In genomic region chr10:95675403-95676116, GRCh38 we compare ENCODE assay signal across 14 cellular contexts. TPM values are rescaled to one million over a fixed set of nuclear protein-coding genes. Genes with fewer than 3 reads are reported as not detected.
DNase-seq lines count a peak whose midpoint lies in the region; FAIRE-seq and TF ChIP-seq lines count a peak whose summit lies in the region.
"Had no signal": no experiment of that assay in that cellular context is flagged by ENCODE, and none has a peak within 500 bp of the region (broad histone marks: within the 10 kb centered on the region; RNA-seq: fewer than 3 reads in every experiment).

No MANE protein-coding gene starts in this region.

- intact Hi-C loops in Caco-2 (cut with micrococcal nuclease; ENCODE audit: unreplicated experiment) (loop anchor here (1.0 to 2.0 kb wide), 3 partner anchors 19 to 40 kb away; partner anchors contain the start of gene ALDH18A1), stomach (cut with DNase I; ENCODE audit: low total_unique reads) (no loop called here)

- H3K4me3 Mint-ChIP-seq in Caco-2 (ENCODE audit: unreplicated experiment), result peak overlapping the region; percentile 53
- H3K4me3 Mint-ChIP-seq: H9 had no signal

- no peak overlapping the region for H2BK5ac ChIP-seq in mesendoderm (ENCODE audit: low read length)

- TF ChIP-seq RAD21 in Ishikawa (IDR thresholded peaks at IDR 0.05; ENCODE audit: low read depth), result no peak

- TF ChIP-seq CTCF in Caco-2 (IDR thresholded peaks at IDR 0.05; ENCODE audit: insufficient read depth in 1 of 2, low read depth in 1 of 2, low read length in 1 of 2, severe bottlenecking in 1 of 2, unreplicated experiment in 1 of 2) (no peak), bronchial epithelial cell (IDR thresholded peaks at IDR 0.05; ENCODE audit: insufficient read depth, low read length, severe bottlenecking) (no peak), BE2C (IDR thresholded peaks at IDR 0.05; ENCODE audit: low read depth, low read length) (no peak), stomach (IDR thresholded peaks at IDR 0.05) (no peak)

- no peak overlapping the region for H3K56ac ChIP-seq in mesendoderm (ENCODE audit: low read length)

- no peak for TF ChIP-seq POLR2A in stomach (IDR thresholded peaks at IDR 0.05)

- no peak overlapping the region for H4K8ac ChIP-seq in mesendoderm (ENCODE audit: low read depth, low read length)

- no peaks in the 10 kb centered on the region for H3K9me3 Mint-ChIP-seq in Caco-2 (ENCODE audit: unreplicated experiment)
- H3K9me3 Mint-ChIP-seq: H9 had no signal

- peaks cover 5% of the 10 kb centered on the region for H3K4me1 Mint-ChIP-seq in Caco-2 (ENCODE audit: low read depth, unreplicated experiment)

- no peaks in the 10 kb centered on the region for H3K27me3 Mint-ChIP-seq in Caco-2 (ENCODE audit: insufficient read depth, unreplicated experiment)

- FAIRE-seq in bronchial epithelial cell (lab: Jason Lieb, UNC), result no peak
- FAIRE-seq: GM12891 had no signal

- POLR2A ChIA-PET in Caco-2 (lab: Charles Lee), result interaction anchor here (1.0 to 1.6 kb wide), 3 partner anchors 17 to 19 kb away, joined by 3 to 8 read pairs (median 4); partner anchors contain the start of gene TCTN3

- no peak overlapping the region for H3K4ac ChIP-seq in mesendoderm (ENCODE audit: low read depth, low read length)

- H2BK120ac ChIP-seq in mesendoderm (ENCODE audit: low read depth, low read length), result no peak overlapping the region

- H3K27ac Mint-ChIP-seq in Caco-2 (ENCODE audit: unreplicated experiment), result peak overlapping the region; percentile 90

- no peak overlapping the region for H2AK5ac ChIP-seq in mesendoderm (ENCODE audit: low read length)

- no peaks in the 10 kb centered on the region for H3K9me3 ChIP-seq in Caco-2
- no peaks in the 10 kb centered on the region for H3K9me3 ChIP-seq in SJCRH30 (replicated peaks)
- H3K9me3 ChIP-seq in BE2C, result no peaks in the 10 kb centered on the region
- H3K9me3 ChIP-seq in stomach, result no peaks in the 10 kb centered on the region

- H3K27me3 ChIP-seq in Caco-2 (replicated peaks; ENCODE audit: control insufficient read depth, insufficient read depth, low read length), result no peaks in the 10 kb centered on the region
- no peaks in the 10 kb centered on the region for H3K27me3 ChIP-seq in bronchial epithelial cell (ENCODE audit: control insufficient read depth, insufficient read depth, low read length)
- no peaks in the 10 kb centered on the region for H3K27me3 ChIP-seq in mesendoderm (ENCODE audit: insufficient read depth, low read length, poor library complexity)
- no peaks in the 10 kb centered on the region for H3K27me3 ChIP-seq in SJCRH30
- no peaks in the 10 kb centered on the region for H3K27me3 ChIP-seq in BE2C
- H3K27me3 ChIP-seq in stomach, result no peaks in the 10 kb centered on the region

- CTCF ChIA-PET in Caco-2 (lab: Charles Lee), result interaction anchor here (1.5 kb wide), 1 partner anchor 18 kb away, joined by 16 read pairs; the partner anchor contains the start of gene TCTN3

- H3K18ac ChIP-seq in mesendoderm (ENCODE audit: low read length), result no peak overlapping the region

- H3K23ac ChIP-seq in mesendoderm (ENCODE audit: low read length), result no peak overlapping the region

- H3K4me2 ChIP-seq in mesendoderm (ENCODE audit: low read length), result no peak overlapping the region

- no peak overlapping the region for H2BK15ac ChIP-seq in mesendoderm (replicated peaks; ENCODE audit: low read depth)

- H4K5ac ChIP-seq in mesendoderm (ENCODE audit: low read length), result no peak overlapping the region

- H3K4me1 ChIP-seq in Caco-2, result peaks cover 27% of the 10 kb centered on the region
- H3K4me1 ChIP-seq in mesendoderm (ENCODE audit: control insufficient read depth, low read depth, low read length), result no peaks in the 10 kb centered on the region
- no peaks in the 10 kb centered on the region for H3K4me1 ChIP-seq in SJCRH30
- no peaks in the 10 kb centered on the region for H3K4me1 ChIP-seq in BE2C
- H3K4me1 ChIP-seq in stomach, result no peaks in the 10 kb centered on the region

- TF ChIP-seq EP300 in Ishikawa (IDR thresholded peaks at IDR 0.05; ENCODE audit: borderline replicate concordance) (peak; percentile 78), stomach (IDR thresholded peaks at IDR 0.05) (no peak)

- H3K79me1 ChIP-seq in mesendoderm (ENCODE audit: low read length), result no peaks in the 10 kb centered on the region

- TSS peak; percentile 80 for BruUV-seq in Caco-2 (replicated peaks; lab: Mats Ljungman, UMichigan)

- H3K9ac ChIP-seq in mesendoderm (ENCODE audit: low read length), result no peak overlapping the region

- H3K36me3 Mint-ChIP-seq in Caco-2 (ENCODE audit: insufficient read depth, unreplicated experiment), result peaks cover 34% of the 10 kb centered on the region

- no CpG with 5 or more reads among the region's 1 CpG for WGBS in mesendoderm (ENCODE audit: extremely low coverage, insufficient coverage, low lambda C conversion rate)
- WGBS in stomach, 5 donors, result 30 to 62% (median 42%) methylated on average over 1 of the region's 1 CpG

- H3K79me2 ChIP-seq in mesendoderm (ENCODE audit: control insufficient read depth, insufficient read depth, low read length), result no peaks in the 10 kb centered on the region

- H3K36me3 ChIP-seq in Caco-2 (ENCODE audit: control insufficient read depth, insufficient read depth, low read length) (peaks cover 3% of the 10 kb centered on the region; the same call in 1 of the 2 replicates), bronchial epithelial cell (ENCODE audit: control insufficient read depth, insufficient read depth, low read length) (no peaks in the 10 kb centered on the region), mesendoderm (ENCODE audit: control insufficient read depth, insufficient read depth, low read length) (peaks cover 2% of the 10 kb centered on the region), SJCRH30 (0 out of 2 replicates have a peak, but pooled peaks cover 3% of the 10 kb centered on the region), BE2C (no peaks in the 10 kb centered on the region), stomach (peaks cover 6 to 75% (median 60%) of the 10 kb centered on the region in 4 donors)

- DNase-seq in Caco-2, result peak in 1 of 2 experiments; percentile 67
- DNase-seq in bronchial epithelial cell (ENCODE audit: low read depth), result peak; percentile 18
- peak; percentile 82 for DNase-seq in mesendoderm
- no peak for DNase-seq in occipital lobe (lab: John Stamatoyannopoulos, UW)
- no peak for DNase-seq in SJCRH30
- no peak for DNase-seq in BE2C
- no peak for DNase-seq in stomach
- DNase-seq: DMS79, H9, NCI-H1105 treated with DMSO at 0.1 percent for 48 hours, NCI-H2029, NCI-H510A treated with DMSO at 0.1 percent for 48 hours had no signal

- H3K27ac ChIP-seq in mesendoderm (ENCODE audit: low read depth, low read length), result peak overlapping the region; percentile 31
- H3K27ac ChIP-seq in SJCRH30, result no peak overlapping the region
- H3K27ac ChIP-seq in stomach, result peak overlapping the region in 1 of 5 donors; percentile 21

- H3K4me3 ChIP-seq in Caco-2 (ENCODE audit: low read depth, low read length) (no peak overlapping the region), bronchial epithelial cell (ENCODE audit: low read depth, low read length) (no peak overlapping the region), mesendoderm (ENCODE audit: low read length) (no peak overlapping the region), SJCRH30 (no peak overlapping the region), BE2C (ENCODE audit: low read depth, low read length) (no peak overlapping the region), stomach (no peak overlapping the region)

TF ChIP-seq in Ishikawa, 13 proteins besides CTCF, POLR2A, EP300 and RAD21 (continues in another document):
- TF ChIP-seq FOXM1 (IDR thresholded peaks at IDR 0.05; ENCODE audit: borderline replicate concordance, low read depth) (peak; percentile 64), ZBTB7A (IDR thresholded peaks at IDR 0.05; ENCODE audit: low read depth) (no peak), TCF12 (IDR thresholded peaks at IDR 0.05; ENCODE audit: low read depth) (peak; percentile 72; the same call in 1 of the 2 replicates), NFIC (IDR thresholded peaks at IDR 0.05) (peak; percentile 62), TEAD4 (IDR thresholded peaks at IDR 0.05) (peak; percentile 97), EGR1 (IDR thresholded peaks at IDR 0.05) (no peak)

RNA-seq across cellular contexts. Expression of gene TCTN3, which starts 18.2 kb away (rescaled TPM):
- 49.2 and 52.1 TPM in 2 replicates for total RNA-seq in Caco-2 (2022)
- total RNA-seq in bronchial epithelial cell, result 16.8 and 19.5 TPM in 2 replicates
- 22.9 TPM for polyA plus RNA-seq in mesendoderm (2013, experiment 1 of 2)
- polyA plus RNA-seq in mesendoderm (2013, experiment 2 of 2), result 22.1 TPM
- total RNA-seq in occipital lobe, result 16.5 TPM
- total RNA-seq in SJCRH30 (2014; rRNA removed; shearing (Covaris generic)), result 22.5 and 23.3 TPM in 2 replicates
- 29.3 TPM for polyA plus RNA-seq in BE2C (2012; ENCODE audit: insufficient read depth, insufficient read length, low read depth)
- 10 to 100 TPM in 2 of 5 donors, 1 to 10 TPM in 3; 1.2 to 31.6 (median 9.3) TPM for total RNA-seq in stomach
- 10 to 100 TPM in 2 of 3 donors, 1 to 10 TPM in 1; 8.6 to 12.1 (median 10.1) TPM for polyA plus RNA-seq in stomach

RNA-seq across cellular contexts. Expression of gene ALDH18A1, which starts 19.0 kb away (rescaled TPM):
- total RNA-seq in Caco-2 (2022) (166 and 169 TPM in 2 replicates), bronchial epithelial cell (53.8 and 68.4 TPM in 2 replicates), occipital lobe (39.8 TPM), stomach (10 to 100 TPM; 26.8 to 87.6 (median 33.9) TPM)
- 63.9 TPM for polyA plus RNA-seq in mesendoderm (2013, experiment 1 of 2)
- polyA plus RNA-seq in mesendoderm (2013, experiment 2 of 2), result 65.4 TPM
- total RNA-seq in SJCRH30 (2014; rRNA removed; shearing (Covaris generic)), result 85.1 and 85.2 TPM in 2 replicates
- polyA plus RNA-seq in BE2C (2012; ENCODE audit: insufficient read depth, insufficient read length, low read depth), result 58.8 TPM
- 10 to 100 TPM; 11.3 to 19.2 (median 16.6) TPM for polyA plus RNA-seq in stomach

Comparison
In these comparisons a context has a peak if more than half of its experiments do, and no peak if none do; other contexts are left out.
1. DNase-seq: peak in bronchial epithelial cell (single experiment) and mesendoderm (single experiment); none in occipital lobe (single experiment), SJCRH30 (0 of 2), BE2C (single experiment) and stomach (single experiment).